1 cellular context compared by ENCODE assay signal in the genomic region with DNA sequence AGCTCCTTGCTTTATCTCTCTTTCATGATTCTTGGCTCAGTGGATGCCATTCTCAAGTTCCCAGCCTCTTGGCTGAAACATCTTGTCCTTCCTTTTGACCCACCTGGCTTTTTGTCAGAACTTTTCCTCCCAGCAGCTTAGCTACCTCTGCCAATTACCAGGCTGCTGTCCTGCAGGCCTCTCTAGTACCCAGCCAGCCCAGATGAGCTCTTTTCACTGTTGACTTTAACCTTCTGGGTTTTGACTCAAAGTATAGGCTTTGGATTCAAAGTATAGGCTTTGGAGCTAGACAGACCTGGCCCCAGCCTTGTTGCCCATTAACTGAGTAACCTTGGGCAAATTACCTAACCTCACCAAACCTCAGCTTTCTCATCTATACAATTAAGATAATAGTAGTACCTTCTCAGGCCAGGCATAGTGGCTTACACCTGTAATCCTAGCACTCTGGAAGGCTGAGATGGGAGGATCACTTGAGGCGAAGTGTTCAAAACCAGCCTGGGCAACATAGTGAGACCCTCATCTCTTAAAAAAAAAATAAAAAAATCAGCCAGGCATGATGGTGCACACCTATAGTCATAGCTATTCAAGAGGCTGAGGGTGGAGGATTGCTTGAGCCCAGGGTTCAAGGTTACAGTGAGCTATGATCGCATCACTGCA.
TF ChIP-seq lines count a peak whose summit lies in the region.

No MANE protein-coding gene starts in this region.

TF ChIP-seq in WTC11, 78 proteins besides CTCF, POLR2A, EP300 and RAD21 (continued from another document):
- TF ChIP-seq, protein P1, sequence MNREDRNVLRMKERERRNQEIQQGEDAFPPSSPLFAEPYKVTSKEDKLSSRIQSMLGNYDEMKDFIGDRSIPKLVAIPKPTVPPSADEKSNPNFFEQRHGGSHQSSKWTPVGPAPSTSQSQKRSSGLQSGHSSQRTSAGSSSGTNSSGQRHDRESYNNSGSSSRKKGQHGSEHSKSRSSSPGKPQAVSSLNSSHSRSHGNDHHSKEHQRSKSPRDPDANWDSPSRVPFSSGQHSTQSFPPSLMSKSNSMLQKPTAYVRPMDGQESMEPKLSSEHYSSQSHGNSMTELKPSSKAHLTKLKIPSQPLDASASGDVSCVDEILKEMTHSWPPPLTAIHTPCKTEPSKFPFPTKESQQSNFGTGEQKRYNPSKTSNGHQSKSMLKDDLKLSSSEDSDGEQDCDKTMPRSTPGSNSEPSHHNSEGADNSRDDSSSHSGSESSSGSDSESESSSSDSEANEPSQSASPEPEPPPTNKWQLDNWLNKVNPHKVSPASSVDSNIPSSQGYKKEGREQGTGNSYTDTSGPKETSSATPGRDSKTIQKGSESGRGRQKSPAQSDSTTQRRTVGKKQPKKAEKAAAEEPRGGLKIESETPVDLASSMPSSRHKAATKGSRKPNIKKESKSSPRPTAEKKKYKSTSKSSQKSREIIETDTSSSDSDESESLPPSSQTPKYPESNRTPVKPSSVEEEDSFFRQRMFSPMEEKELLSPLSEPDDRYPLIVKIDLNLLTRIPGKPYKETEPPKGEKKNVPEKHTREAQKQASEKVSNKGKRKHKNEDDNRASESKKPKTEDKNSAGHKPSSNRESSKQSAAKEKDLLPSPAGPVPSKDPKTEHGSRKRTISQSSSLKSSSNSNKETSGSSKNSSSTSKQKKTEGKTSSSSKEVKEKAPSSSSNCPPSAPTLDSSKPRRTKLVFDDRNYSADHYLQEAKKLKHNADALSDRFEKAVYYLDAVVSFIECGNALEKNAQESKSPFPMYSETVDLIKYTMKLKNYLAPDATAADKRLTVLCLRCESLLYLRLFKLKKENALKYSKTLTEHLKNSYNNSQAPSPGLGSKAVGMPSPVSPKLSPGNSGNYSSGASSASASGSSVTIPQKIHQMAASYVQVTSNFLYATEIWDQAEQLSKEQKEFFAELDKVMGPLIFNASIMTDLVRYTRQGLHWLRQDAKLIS (CRISPR knock-in tag; IDR thresholded peaks at IDR 0.05; ENCODE audit: borderline replicate concordance): no peak
- TF ChIP-seq HMGA2 (CRISPR knock-in tag; IDR thresholded peaks at IDR 0.05): no peak
- TF ChIP-seq, protein P2, sequence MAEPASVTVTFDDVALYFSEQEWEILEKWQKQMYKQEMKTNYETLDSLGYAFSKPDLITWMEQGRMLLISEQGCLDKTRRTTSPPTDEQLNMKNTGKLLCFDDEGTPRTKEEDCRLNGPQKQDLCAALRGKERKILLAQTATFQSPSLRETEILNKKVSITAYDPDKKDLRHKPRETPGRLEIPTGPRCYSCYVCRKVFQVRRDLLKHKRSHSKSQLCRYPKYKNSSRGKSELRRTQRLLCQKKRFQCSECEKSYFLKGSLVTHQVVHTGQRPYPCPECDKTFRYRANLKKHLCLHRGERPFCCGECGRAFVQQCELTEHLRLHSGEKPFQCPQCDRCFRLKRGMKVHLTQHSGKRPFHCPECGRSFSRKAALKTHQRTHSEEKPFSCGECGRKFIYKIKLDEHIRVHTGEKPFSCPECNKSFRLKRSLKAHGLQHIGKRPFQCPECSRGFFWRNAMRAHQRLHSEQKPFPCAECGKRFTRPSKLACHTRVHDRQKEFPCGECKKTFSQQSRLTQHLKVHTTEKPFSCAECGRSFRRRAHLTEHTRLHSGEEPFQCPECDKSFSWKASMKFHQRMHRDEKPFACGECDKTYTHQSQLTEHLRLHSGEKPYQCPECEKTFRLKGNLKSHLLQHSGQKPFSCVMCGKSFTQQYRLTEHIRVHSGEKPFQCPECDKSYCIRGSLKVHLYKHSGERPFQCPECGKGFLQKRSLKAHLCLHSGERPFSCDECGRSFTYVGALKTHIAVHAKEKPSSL (CRISPR knock-in tag; conservative IDR thresholded peaks at IDR 0.05): no peak
TF ChIP-seq in WTC11: peak in this region for 0.
